1 cellular context compared by ENCODE assay signal in the genomic region with DNA sequence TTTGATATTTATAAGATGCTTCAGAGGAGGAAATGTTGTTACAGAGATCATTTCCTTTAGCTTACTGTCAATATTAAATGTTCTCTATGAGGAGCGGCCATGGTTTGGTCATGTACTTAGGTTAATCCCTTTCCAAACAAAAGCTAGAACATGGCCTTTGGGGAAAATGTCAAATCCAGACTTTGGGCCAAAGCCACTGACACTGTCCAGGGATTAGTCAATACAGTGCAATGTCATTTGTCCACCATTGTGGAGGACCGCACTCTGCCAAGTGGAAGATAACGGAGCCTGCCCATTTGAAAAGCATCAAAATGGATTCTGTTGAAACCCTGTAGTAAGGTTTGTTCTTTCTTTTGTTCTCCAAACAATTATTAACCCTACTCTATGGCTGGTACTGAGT.
TF ChIP-seq lines count a peak whose summit lies in the region.

No MANE protein-coding gene starts in this region.

TF ChIP-seq in HepG2, 621 proteins besides CTCF, POLR2A, EP300 and RAD21 (continued from another document and continues in another):
- TF ChIP-seq, protein P1, sequence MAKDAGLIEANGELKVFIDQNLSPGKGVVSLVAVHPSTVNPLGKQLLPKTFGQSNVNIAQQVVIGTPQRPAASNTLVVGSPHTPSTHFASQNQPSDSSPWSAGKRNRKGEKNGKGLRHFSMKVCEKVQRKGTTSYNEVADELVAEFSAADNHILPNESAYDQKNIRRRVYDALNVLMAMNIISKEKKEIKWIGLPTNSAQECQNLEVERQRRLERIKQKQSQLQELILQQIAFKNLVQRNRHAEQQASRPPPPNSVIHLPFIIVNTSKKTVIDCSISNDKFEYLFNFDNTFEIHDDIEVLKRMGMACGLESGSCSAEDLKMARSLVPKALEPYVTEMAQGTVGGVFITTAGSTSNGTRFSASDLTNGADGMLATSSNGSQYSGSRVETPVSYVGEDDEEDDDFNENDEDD (CRISPR knock-in tag; IDR thresholded peaks at IDR 0.05; ENCODE audit: borderline replicate concordance), result no peak
- TF ChIP-seq CBX2 (IDR thresholded peaks at IDR 0.05; ENCODE audit: low read depth, low read length) (no peak), CBX2 (CRISPR knock-in tag; IDR thresholded peaks at IDR 0.05; ENCODE audit: low read depth) (no peak), RFXAP (CRISPR knock-in tag; IDR thresholded peaks at IDR 0.05; ENCODE audit: borderline replicate concordance) (no peak), STAG1 (CRISPR knock-in tag; IDR thresholded peaks at IDR 0.05) (no peak), ZNF296 (CRISPR knock-in tag; conservative IDR thresholded peaks at IDR 0.05) (no peak), BCLAF1 (IDR thresholded peaks at IDR 0.05) (no peak), GMEB2 (CRISPR knock-in tag; IDR thresholded peaks at IDR 0.05; ENCODE audit: low read depth) (no peak), ZNF3 (CRISPR knock-in tag; IDR thresholded peaks at IDR 0.05) (no peak), DR1 (CRISPR knock-in tag; IDR thresholded peaks at IDR 0.05) (no peak), HOMEZ (CRISPR knock-in tag; IDR thresholded peaks at IDR 0.05; ENCODE audit: low read depth) (no peak), HNF1A (IDR thresholded peaks at IDR 0.05; ENCODE audit: low read depth) (no peak), HNF1A (CRISPR knock-in tag; IDR thresholded peaks at IDR 0.05; ENCODE audit: borderline replicate concordance) (no peak)
- TF ChIP-seq, protein P2, sequence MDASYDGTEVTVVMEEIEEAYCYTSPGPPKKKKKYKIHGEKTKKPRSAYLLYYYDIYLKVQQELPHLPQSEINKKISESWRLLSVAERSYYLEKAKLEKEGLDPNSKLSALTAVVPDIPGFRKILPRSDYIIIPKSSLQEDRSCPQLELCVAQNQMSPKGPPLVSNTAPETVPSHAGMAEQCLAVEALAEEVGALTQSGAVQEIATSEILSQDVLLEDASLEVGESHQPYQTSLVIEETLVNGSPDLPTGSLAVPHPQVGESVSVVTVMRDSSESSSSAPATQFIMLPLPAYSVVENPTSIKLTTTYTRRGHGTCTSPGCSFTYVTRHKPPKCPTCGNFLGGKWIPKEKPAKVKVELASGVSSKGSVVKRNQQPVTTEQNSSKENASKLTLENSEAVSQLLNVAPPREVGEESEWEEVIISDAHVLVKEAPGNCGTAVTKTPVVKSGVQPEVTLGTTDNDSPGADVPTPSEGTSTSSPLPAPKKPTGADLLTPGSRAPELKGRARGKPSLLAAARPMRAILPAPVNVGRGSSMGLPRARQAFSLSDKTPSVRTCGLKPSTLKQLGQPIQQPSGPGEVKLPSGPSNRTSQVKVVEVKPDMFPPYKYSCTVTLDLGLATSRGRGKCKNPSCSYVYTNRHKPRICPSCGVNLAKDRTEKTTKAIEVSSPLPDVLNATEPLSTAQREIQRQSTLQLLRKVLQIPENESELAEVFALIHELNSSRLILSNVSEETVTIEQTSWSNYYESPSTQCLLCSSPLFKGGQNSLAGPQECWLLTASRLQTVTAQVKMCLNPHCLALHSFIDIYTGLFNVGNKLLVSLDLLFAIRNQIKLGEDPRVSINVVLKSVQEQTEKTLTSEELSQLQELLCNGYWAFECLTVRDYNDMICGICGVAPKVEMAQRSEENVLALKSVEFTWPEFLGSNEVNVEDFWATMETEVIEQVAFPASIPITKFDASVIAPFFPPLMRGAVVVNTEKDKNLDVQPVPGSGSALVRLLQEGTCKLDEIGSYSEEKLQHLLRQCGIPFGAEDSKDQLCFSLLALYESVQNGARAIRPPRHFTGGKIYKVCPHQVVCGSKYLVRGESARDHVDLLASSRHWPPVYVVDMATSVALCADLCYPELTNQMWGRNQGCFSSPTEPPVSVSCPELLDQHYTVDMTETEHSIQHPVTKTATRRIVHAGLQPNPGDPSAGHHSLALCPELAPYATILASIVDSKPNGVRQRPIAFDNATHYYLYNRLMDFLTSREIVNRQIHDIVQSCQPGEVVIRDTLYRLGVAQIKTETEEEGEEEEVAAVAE (CRISPR knock-in tag; IDR thresholded peaks at IDR 0.05; ENCODE audit: borderline replicate concordance), result no peak
- TF ChIP-seq, protein P3, sequence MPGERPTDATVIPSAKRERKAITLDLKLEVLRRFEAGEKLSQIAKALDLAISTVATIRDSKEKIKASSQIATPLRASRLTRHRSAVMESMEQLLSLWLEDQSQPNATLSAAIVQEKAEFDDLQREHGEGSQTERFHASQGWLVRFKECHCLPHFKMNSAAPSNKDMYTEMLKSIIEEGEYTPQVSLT (CRISPR knock-in tag; IDR thresholded peaks at IDR 0.05; ENCODE audit: borderline replicate concordance, low read depth), result no peak
- TF ChIP-seq, protein P4, sequence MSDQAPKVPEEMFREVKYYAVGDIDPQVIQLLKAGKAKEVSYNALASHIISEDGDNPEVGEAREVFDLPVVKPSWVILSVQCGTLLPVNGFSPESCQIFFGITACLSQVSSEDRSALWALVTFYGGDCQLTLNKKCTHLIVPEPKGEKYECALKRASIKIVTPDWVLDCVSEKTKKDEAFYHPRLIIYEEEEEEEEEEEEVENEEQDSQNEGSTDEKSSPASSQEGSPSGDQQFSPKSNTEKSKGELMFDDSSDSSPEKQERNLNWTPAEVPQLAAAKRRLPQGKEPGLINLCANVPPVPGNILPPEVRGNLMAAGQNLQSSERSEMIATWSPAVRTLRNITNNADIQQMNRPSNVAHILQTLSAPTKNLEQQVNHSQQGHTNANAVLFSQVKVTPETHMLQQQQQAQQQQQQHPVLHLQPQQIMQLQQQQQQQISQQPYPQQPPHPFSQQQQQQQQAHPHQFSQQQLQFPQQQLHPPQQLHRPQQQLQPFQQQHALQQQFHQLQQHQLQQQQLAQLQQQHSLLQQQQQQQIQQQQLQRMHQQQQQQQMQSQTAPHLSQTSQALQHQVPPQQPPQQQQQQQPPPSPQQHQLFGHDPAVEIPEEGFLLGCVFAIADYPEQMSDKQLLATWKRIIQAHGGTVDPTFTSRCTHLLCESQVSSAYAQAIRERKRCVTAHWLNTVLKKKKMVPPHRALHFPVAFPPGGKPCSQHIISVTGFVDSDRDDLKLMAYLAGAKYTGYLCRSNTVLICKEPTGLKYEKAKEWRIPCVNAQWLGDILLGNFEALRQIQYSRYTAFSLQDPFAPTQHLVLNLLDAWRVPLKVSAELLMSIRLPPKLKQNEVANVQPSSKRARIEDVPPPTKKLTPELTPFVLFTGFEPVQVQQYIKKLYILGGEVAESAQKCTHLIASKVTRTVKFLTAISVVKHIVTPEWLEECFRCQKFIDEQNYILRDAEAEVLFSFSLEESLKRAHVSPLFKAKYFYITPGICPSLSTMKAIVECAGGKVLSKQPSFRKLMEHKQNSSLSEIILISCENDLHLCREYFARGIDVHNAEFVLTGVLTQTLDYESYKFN (CRISPR knock-in tag; conservative IDR thresholded peaks at IDR 0.05), result peak; percentile 66
- TF ChIP-seq, protein P5, sequence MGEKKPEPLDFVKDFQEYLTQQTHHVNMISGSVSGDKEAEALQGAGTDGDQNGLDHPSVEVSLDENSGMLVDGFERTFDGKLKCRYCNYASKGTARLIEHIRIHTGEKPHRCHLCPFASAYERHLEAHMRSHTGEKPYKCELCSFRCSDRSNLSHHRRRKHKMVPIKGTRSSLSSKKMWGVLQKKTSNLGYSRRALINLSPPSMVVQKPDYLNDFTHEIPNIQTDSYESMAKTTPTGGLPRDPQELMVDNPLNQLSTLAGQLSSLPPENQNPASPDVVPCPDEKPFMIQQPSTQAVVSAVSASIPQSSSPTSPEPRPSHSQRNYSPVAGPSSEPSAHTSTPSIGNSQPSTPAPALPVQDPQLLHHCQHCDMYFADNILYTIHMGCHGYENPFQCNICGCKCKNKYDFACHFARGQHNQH (CRISPR knock-in tag; IDR thresholded peaks at IDR 0.05), result no peak
